In genomic region chr5:1276930-1277329, GRCh38 we compare ENCODE assay signal across 27 cellular contexts. TPM values are rescaled to one million over a fixed set of nuclear protein-coding genes. Genes with fewer than 3 reads are reported as not detected.
"Had no signal": no experiment of that assay in that cellular context is flagged by ENCODE, and none has a peak within 500 bp of the region (broad histone marks: within the 10 kb centered on the region; RNA-seq: fewer than 3 reads in every experiment).

No MANE protein-coding gene starts in this region.

- H3K9me3 ChIP-seq: MG63, Peyer's patch, SJCRH30 had no signal

- DNase-seq: IMR-90, Karpas-422, KG1, MG63, NCI-H1092, NCI-H1105 treated with DMSO at 0.1 percent for 48 hours, NCI-H1417 treated with DMSO at 0.1 percent for 48 hours, NCI-H146, NCI-H187, NCI-H2029, NCI-H2081 treated with DMSO at 0.1 percent for 48 hours, NCI-H2171, NCI-H226, NCI-H446, NCI-H510A, NCI-H524 treated with DMSO at 0.1 percent for 48 hours, NCI-H69, NCI-H774, PC-3, Peyer's patch, SHP77 treated with DMSO at 0.1 percent for 48 hours, SJCRH30 had no signal

- H3K4me3 ChIP-seq: MG63, Peyer's patch, SJCRH30 had no signal

- H3K27ac ChIP-seq: Peyer's patch, SJCRH30 had no signal

- FAIRE-seq: HepG2 had no signal

- H3K36me3 ChIP-seq: Peyer's patch, SJCRH30 had no signal

- H3K27me3 ChIP-seq: MG63, Peyer's patch, SJCRH30 had no signal

- H3K4me1 ChIP-seq: Peyer's patch, SJCRH30 had no signal

RNA-seq across cellular contexts. Expression of gene TERT, which starts 17.9 kb away (rescaled TPM):
- total RNA-seq: IMR-90, Right ventricle myocardium inferior, RPMI7951, SJCRH30 had no signal
- polyA plus RNA-seq: IMR-90 had no signal

RNA-seq across cellular contexts. Expression of gene SLC6A18, which starts 51.7 kb away (rescaled TPM):
- total RNA-seq: HepG2, HT1080, IMR-90, OCI-LY7, PC-3, Right ventricle myocardium inferior, RPMI7951, SJCRH30 had no signal
- polyA plus RNA-seq: HepG2, IMR-90 had no signal
